ENCODE assay signal across 26 cellular contexts in genomic region chr10:110737886-110738634, GRCh38.
DNase-seq lines count a peak whose midpoint lies in the region; ATAC-seq and TF ChIP-seq lines count a peak whose summit lies in the region.
"Had no signal": no experiment of that assay in that cellular context is flagged by ENCODE, and none has a peak within 500 bp of the region (broad histone marks: within the 10 kb centered on the region; RNA-seq: fewer than 3 reads in every experiment).

No MANE protein-coding gene starts in this region.

- H3K27me3 Mint-ChIP-seq in activated CD8-positive, alpha-beta T cell treated with anti-CD3 and anti-CD28 coated beads, Interleukin-2, amount 10 ng/mL, durations not matched to agents 7 days and 5 days (ENCODE audit: low read depth) = peaks cover 17% of the 10 kb centered on the region
- H3K27me3 Mint-ChIP-seq: activated CD4-positive, alpha-beta T cell treated with anti-CD3 and anti-CD28 coated beads for 36 hours had no signal

- no peak for ATAC-seq in activated CD8-positive, alpha-beta T cell treated with anti-CD3 and anti-CD28 coated beads, Interleukin-2, amount 10 ng/mL, durations not matched to agents 7 days and 5 days
- no peak for ATAC-seq in HG03442 (IDR thresholded peaks at IDR 0.05; ENCODE audit: unreplicated experiment)
- ATAC-seq: activated CD4-positive, alpha-beta T cell treated with anti-CD3 and anti-CD28 coated beads for 36 hours; gastrocnemius medialis; Panc1; upper lobe of right lung had no signal

- no peak overlapping the region for H3K27ac ChIP-seq in AG04450 (ENCODE audit: low read depth, low read length)
- H3K27ac ChIP-seq: gastrocnemius medialis, HL-60, upper lobe of right lung had no signal

- no peak overlapping the region for H3K27ac Mint-ChIP-seq in activated CD8-positive, alpha-beta T cell treated with anti-CD3 and anti-CD28 coated beads, Interleukin-2, amount 10 ng/mL, durations not matched to agents 7 days and 5 days
- H3K27ac Mint-ChIP-seq: activated CD4-positive, alpha-beta T cell treated with anti-CD3 and anti-CD28 coated beads for 36 hours; memory B cell; T-helper 1 cell treated with Interleukin-12 subunit alpha and Interleukin-12 subunit beta and Interleukin-4 antibody, amounts not matched to agents 30 μg/mL and 1 μg/mL, for 36 hours had no signal

- H3K9me3 Mint-ChIP-seq in activated CD8-positive, alpha-beta T cell treated with anti-CD3 and anti-CD28 coated beads, Interleukin-2, amount 10 ng/mL, durations not matched to agents 7 days and 5 days (ENCODE audit: insufficient read depth) = no peaks in the 10 kb centered on the region
- H3K9me3 Mint-ChIP-seq: memory B cell; naive B cell; T-helper 1 cell treated with Interleukin-12 subunit alpha and Interleukin-12 subunit beta and Interleukin-4 antibody, amounts not matched to agents 30 μg/mL and 1 μg/mL, for 36 hours had no signal

- in situ Hi-C loops in astrocyte of the spinal cord (cut with HindIII; ENCODE audit: low sequenced_read_pairs) = no loop called here

- H3K4me3 ChIP-seq in AG04450 (ENCODE audit: low read depth, low read length) = no peak overlapping the region
- no peak overlapping the region for H3K4me3 ChIP-seq in astrocyte of the spinal cord (ENCODE audit: low read depth, low read length)
- H3K4me3 ChIP-seq in fibroblast of pulmonary artery (replicated peaks; ENCODE audit: low read depth, low read length) = no peak overlapping the region
- H3K4me3 ChIP-seq: gastrocnemius medialis, upper lobe of right lung had no signal

- CTCF ChIA-PET in AG04450 (lab: Charles Lee) = interaction anchor here (0.6 to 1.5 kb wide), 2 partner anchors 8 to 28 kb away, joined by 3 to 6 read pairs; no protein-coding TSS in a partner anchor
- CTCF ChIA-PET in activated CD8-positive, alpha-beta T cell treated with anti-CD3 and anti-CD28 coated beads, Interleukin-2, amount 10 ng/mL, durations not matched to agents 7 days and 5 days (lab: Charles Lee) = interaction anchor here (1.0 kb wide), 1 partner anchor 159 kb away, joined by 3 read pairs; no protein-coding TSS in a partner anchor

- peaks cover 34% of the 10 kb centered on the region for H3K27me3 ChIP-seq in AG04450 (ENCODE audit: control insufficient read depth, insufficient read depth, low read length)
- H3K27me3 ChIP-seq: BE2C, gastrocnemius medialis, upper lobe of right lung had no signal

- no peak overlapping the region for H3K4me3 Mint-ChIP-seq in activated CD8-positive, alpha-beta T cell treated with anti-CD3 and anti-CD28 coated beads, Interleukin-2, amount 10 ng/mL, durations not matched to agents 7 days and 5 days
- H3K4me3 Mint-ChIP-seq: activated CD4-positive, alpha-beta T cell treated with anti-CD3 and anti-CD28 coated beads for 36 hours; memory B cell; naive B cell; T-helper 1 cell treated with Interleukin-12 subunit alpha and Interleukin-12 subunit beta and Interleukin-4 antibody, amounts not matched to agents 30 μg/mL and 1 μg/mL, for 36 hours had no signal

- POLR2A ChIA-PET in AG04450 (lab: Yijun Ruan, JAX) = interaction anchor here (0.6 kb wide), 1 partner anchor 62 kb away, joined by 3 read pairs; no protein-coding TSS in a partner anchor
- POLR2A ChIA-PET in activated CD8-positive, alpha-beta T cell treated with anti-CD3 and anti-CD28 coated beads, Interleukin-2, amount 10 ng/mL, durations not matched to agents 7 days and 5 days (lab: Charles Lee) = no interaction called here

- TF ChIP-seq CTCF in AG04450 (IDR thresholded peaks at IDR 0.05; ENCODE audit: low read depth, low read length) (no peak), astrocyte of the spinal cord (IDR thresholded peaks at IDR 0.05; ENCODE audit: low read depth, low read length) (no peak), fibroblast of pulmonary artery (IDR thresholded peaks at IDR 0.05; ENCODE audit: low read length, missing control alignments) (no peak)

- no peaks in the 10 kb centered on the region for H3K9me3 ChIP-seq in AG04450 (ENCODE audit: control insufficient read depth, insufficient read depth, low read length)
- H3K9me3 ChIP-seq: BE2C, gastrocnemius medialis, upper lobe of right lung had no signal

- peaks cover 44% of the 10 kb centered on the region for H3K4me1 Mint-ChIP-seq in activated CD8-positive, alpha-beta T cell treated with anti-CD3 and anti-CD28 coated beads, Interleukin-2, amount 10 ng/mL, durations not matched to agents 7 days and 5 days (ENCODE audit: low read depth)

- DNase-seq in AG04450 (ENCODE audit: low read depth, low spot score) (peak; percentile 13), astrocyte of the spinal cord (ENCODE audit: low read depth, low spot score) (peak; percentile 43), fibroblast of pulmonary artery (ENCODE audit: low read depth) (peak; percentile 58), islet precursor cell (peak; percentile 83), SIG-M5 (lab: John Stamatoyannopoulos, UW) (no peak), NCI-H2029 treated with DMSO at 0.1 percent for 48 hours (lab: John Stamatoyannopoulos, UW) (no peak)
- no peak for DNase-seq in activated CD8-positive, alpha-beta T cell treated with anti-CD3 and anti-CD28 coated beads, Interleukin-2, amount 10 ng/mL, durations not matched to agents 7 days and 5 days
- DNase-seq: activated CD4-positive, alpha-beta T cell treated with anti-CD3 and anti-CD28 coated beads for 36 hours; activated naive CD4-positive, alpha-beta T cell treated with anti-CD3 and anti-CD28 coated beads, Interleukin-2, amount 50 U/mL, for 16 hours; activated T-cell treated with anti-CD3 and anti-CD28 coated beads, Interleukin-2, amount 50 U/mL, for 48 hours; aorta; BE2C; DND-41; gastrocnemius medialis; kidney; naive B cell; NCI-H1105; NCI-H2029; NCI-H510A; NK-92 treated with Interleukin-12 subunit alpha and Interleukin-12 subunit beta, amount 100 ng/mL, for 24 hours; upper lobe of right lung had no signal

- H3K36me3 Mint-ChIP-seq in activated CD8-positive, alpha-beta T cell treated with anti-CD3 and anti-CD28 coated beads, Interleukin-2, amount 10 ng/mL, durations not matched to agents 7 days and 5 days (ENCODE audit: low read depth) = no peaks in the 10 kb centered on the region
- H3K36me3 Mint-ChIP-seq: memory B cell, naive B cell had no signal

Comparison
In these comparisons a context has a peak if more than half of its experiments do, and no peak if none do; other contexts are left out.
1. DNase-seq: peak in AG04450 (single experiment), astrocyte of the spinal cord (single experiment), fibroblast of pulmonary artery (single experiment) and islet precursor cell (single experiment); none in activated CD8-positive, alpha-beta T cell treated with anti-CD3 and anti-CD28 coated beads, Interleukin-2, amount 10 ng/mL, durations not matched to agents 7 days and 5 days (single experiment), SIG-M5 (single experiment) and NCI-H2029 treated with DMSO at 0.1 percent for 48 hours (single experiment).